In genomic region chr9:27671591-27671990, GRCh38 we compare ENCODE assay signal across 16 cellular contexts.
DNase-seq lines count a peak whose midpoint lies in the region; ATAC-seq, FAIRE-seq and TF ChIP-seq lines count a peak whose summit lies in the region.
"Had no signal": no experiment of that assay in that cellular context is flagged by ENCODE, and none has a peak within 500 bp of the region (broad histone marks: within the 10 kb centered on the region; RNA-seq: fewer than 3 reads in every experiment).

No MANE protein-coding gene starts in this region.

- no peak overlapping the region for H3K4me2 ChIP-seq in H1 (ENCODE audit: insufficient read depth in 1 of 2, low read depth in 2 of 2, low read length in 2 of 2)
- H3K4me2 ChIP-seq: A549 had no signal

- CTCF ChIA-PET in H1 (lab: Charles Lee; ENCODE audit: partially characterized antibody) = interaction anchor here (0.5 kb wide), 1 partner anchor 52 kb away, joined by 3 read pairs; no protein-coding TSS in a partner anchor

- H3K4ac ChIP-seq in H1 (replicated peaks; ENCODE audit: insufficient read length, low read depth, low read length) = no peak overlapping the region

- TF ChIP-seq CTCF in H1 (IDR thresholded peaks at IDR 0.05; ENCODE audit: control extremely low read depth in 1 of 3, insufficient read depth in 1 of 3, low read depth in 1 of 3, low read length in 3 of 3) (no peak), nephron (IDR thresholded peaks at IDR 0.05; ENCODE audit: unreplicated experiment in 3 of 3) (no peak), upper lobe of left lung (IDR thresholded peaks at IDR 0.05) (no peak)

- DNase-seq in NCI-H82 (lab: John Stamatoyannopoulos, UW) (peak; percentile 67), H1 (ENCODE audit: low read depth in 1 of 2, low spot score in 2 of 2) (no peak), NCI-H2227 treated with DMSO at 0.1 percent for 48 hours (lab: John Stamatoyannopoulos, UW) (no peak), upper lobe of left lung (no peak)
- DNase-seq: BE2C; CD4-positive, alpha-beta memory T cell; DMS153; DMS79 treated with DMSO at 0.1 percent for 48 hours; GDM1; GOT3 had no signal

- 71% methylated on average over 5 of the region's 5 CpGs; no CpG with 5 or more reads in 1 of the 2 experiments for WGBS in H1 (ENCODE audit: extremely low coverage in 1 of 2, insufficient coverage in 1 of 2, insufficient read length in 1 of 2, insufficient replicate concordance in 2 of 2, low coverage in 1 of 2, low lambda C conversion rate in 2 of 2, missing lambda C conversion rate in 1 of 2), 2 experiments
- WGBS in upper lobe of left lung, 2 donors = 78 to 79% methylated on average over 5 of the region's 5 CpGs

- H2BK5ac ChIP-seq in H1 (ENCODE audit: low read depth, low read length) = no peak overlapping the region

- H3K79me2 ChIP-seq in H1 (ENCODE audit: control insufficient read depth in 1 of 2, insufficient read depth in 2 of 2, low read length in 2 of 2) = no peaks in the 10 kb centered on the region

- no peaks in the 10 kb centered on the region for H3K79me1 ChIP-seq in H1 (ENCODE audit: low read depth, low read length)

- H3K27ac ChIP-seq in H1 (ENCODE audit: low read depth, low read length) = no peak overlapping the region
- H3K27ac ChIP-seq in upper lobe of left lung = no peak overlapping the region
- H3K27ac ChIP-seq: A549, C4-2B had no signal

- POLR2A ChIA-PET in H1 (lab: Charles Lee; ENCODE audit: partially characterized antibody) = no interaction called here

- no peak overlapping the region for H3K9ac ChIP-seq in H1 (replicated peaks in 1 of 4; ENCODE audit: extremely low read depth in 1 of 4, low read depth in 3 of 4, low read length in 3 of 4)

- H3K4me1 Mint-ChIP-seq in nephron = peaks cover 18% of the 10 kb centered on the region
- no peaks in the 10 kb centered on the region for H3K4me1 Mint-ChIP-seq in activated T-helper 17 cell treated with anti-CD3 and anti-CD28 coated beads, Interleukin-2, amount 50 U/mL, for 72 hours
- H3K4me1 Mint-ChIP-seq: CD4-positive, alpha-beta memory T cell had no signal

- no peak overlapping the region for H2AK5ac ChIP-seq in H1 (ENCODE audit: low read depth, low read length)

- H3K4me3 ChIP-seq in H1 (ENCODE audit: extremely low read depth in 1 of 4, insufficient read depth in 2 of 4, low read depth in 3 of 4, low read length in 4 of 4) (no peak overlapping the region), upper lobe of left lung (no peak overlapping the region)
- H3K4me3 ChIP-seq: A549, HAP-1 had no signal

- TF ChIP-seq EP300 in H1 (IDR thresholded peaks at IDR 0.05; ENCODE audit: borderline replicate concordance in 1 of 2, low read depth in 2 of 2, low read length in 2 of 2) = no peak
- TF ChIP-seq EP300 in upper lobe of left lung (IDR thresholded peaks at IDR 0.05) = no peak

- peaks cover 9% of the 10 kb centered on the region for H3K27me3 Mint-ChIP-seq in nephron (ENCODE audit: low read depth)
- H3K27me3 Mint-ChIP-seq in activated T-helper 17 cell treated with anti-CD3 and anti-CD28 coated beads, Interleukin-2, amount 50 U/mL, for 72 hours = peaks cover 13% of the 10 kb centered on the region

- no peak overlapping the region for H3K14ac ChIP-seq in H1 (ENCODE audit: insufficient read length)

- no peak overlapping the region for H4K91ac ChIP-seq in H1 (replicated peaks; ENCODE audit: insufficient read length, low read length)

- no peaks in the 10 kb centered on the region for H3K23me2 ChIP-seq in H1 (ENCODE audit: low read depth, low read length)

- H3K27me3 ChIP-seq in H1 (replicated peaks in 1 of 4; ENCODE audit: control insufficient read depth in 3 of 4, extremely low read depth in 1 of 4, insufficient read depth in 3 of 4, low read length in 3 of 4) (peaks cover 0 to 7% (median 0%) of the 10 kb centered on the region in 4 experiments; a peak in 2 of 7 replicates), upper lobe of left lung (no peaks in the 10 kb centered on the region)
- H3K27me3 ChIP-seq: BE2C had no signal

- H3K56ac ChIP-seq in H1 (replicated peaks; ENCODE audit: insufficient read length, low read depth, low read length) = no peak overlapping the region

- H3K4me1 ChIP-seq in H1 (replicated peaks in 1 of 4; ENCODE audit: control insufficient read depth in 3 of 4, insufficient read depth in 4 of 4, low read length in 3 of 4) (peaks cover 0 to 3% (median 0%) of the 10 kb centered on the region in 4 experiments; a peak in 2 of 7 replicates), upper lobe of left lung (no peaks in the 10 kb centered on the region)
- H3K4me1 ChIP-seq: A549, HAP-1 had no signal

- ATAC-seq in activated T-helper 17 cell treated with anti-CD3 and anti-CD28 coated beads, Interleukin-2, amount 50 U/mL, for 72 hours (replicated peaks) = no peak
- ATAC-seq in upper lobe of left lung (ENCODE audit: low FRiP score in 2 of 2) = no peak
- ATAC-seq: A549 had no signal

- no peak overlapping the region for H4K8ac ChIP-seq in H1 (ENCODE audit: extremely low read depth, insufficient read depth, low read length)

- H2BK15ac ChIP-seq in H1 (ENCODE audit: low read length) = no peak overlapping the region

- FAIRE-seq in H1 (lab: Jason Lieb, UNC) = peak; percentile 45
- FAIRE-seq: A549, GM12892 had no signal

- H3K4me3 Mint-ChIP-seq in nephron = no peak overlapping the region
- no peak overlapping the region for H3K4me3 Mint-ChIP-seq in activated T-helper 17 cell treated with anti-CD3 and anti-CD28 coated beads, Interleukin-2, amount 50 U/mL, for 72 hours
- H3K4me3 Mint-ChIP-seq: CD4-positive, alpha-beta memory T cell had no signal

- H3K36me3 ChIP-seq in H1 (ENCODE audit: control insufficient read depth in 2 of 4, insufficient read depth in 4 of 4, low read length in 3 of 4) (no peaks in the 10 kb centered on the region), upper lobe of left lung (no peaks in the 10 kb centered on the region)
- H3K36me3 ChIP-seq: BE2C, HAP-1 had no signal

- H4K5ac ChIP-seq in H1 (ENCODE audit: insufficient read length, low read depth, low read length) = no peak overlapping the region

- H3K23ac ChIP-seq in H1 (ENCODE audit: insufficient read length) = no peak overlapping the region

- H2BK12ac ChIP-seq in H1 (ENCODE audit: low read depth, low read length) = no peak overlapping the region

- peak overlapping the region; percentile 20 to 58 (median 44) for H3K27ac Mint-ChIP-seq in nephron
- H3K27ac Mint-ChIP-seq in activated T-helper 17 cell treated with anti-CD3 and anti-CD28 coated beads, Interleukin-2, amount 50 U/mL, for 72 hours = no peak overlapping the region
- H3K27ac Mint-ChIP-seq: CD4-positive, alpha-beta memory T cell had no signal

- H3K36me3 Mint-ChIP-seq in nephron (ENCODE audit: low read depth) = no peaks in the 10 kb centered on the region
- no peaks in the 10 kb centered on the region for H3K36me3 Mint-ChIP-seq in activated T-helper 17 cell treated with anti-CD3 and anti-CD28 coated beads, Interleukin-2, amount 50 U/mL, for 72 hours (ENCODE audit: low read depth)
- H3K36me3 Mint-ChIP-seq: CD4-positive, alpha-beta memory T cell had no signal

- no peaks in the 10 kb centered on the region for H3K9me3 ChIP-seq in H1 (ENCODE audit: insufficient read depth in 2 of 2, low read depth in 1 of 2, low read length in 1 of 2)
- H3K9me3 ChIP-seq in upper lobe of left lung = no peaks in the 10 kb centered on the region
- H3K9me3 ChIP-seq: A549, BE2C, HAP-1 had no signal

- TF ChIP-seq RAD21 in H1 (IDR thresholded peaks at IDR 0.05 in 1 of 2, conservative IDR thresholded peaks at IDR 0.05 in 1 of 2; ENCODE audit: low read depth in 2 of 2, low read length in 2 of 2) = no peak

- H3K18ac ChIP-seq in H1 (ENCODE audit: extremely low read depth, low read length) = no peak overlapping the region

- H3K9me3 Mint-ChIP-seq in nephron = no peaks in the 10 kb centered on the region
- H3K9me3 Mint-ChIP-seq in activated T-helper 17 cell treated with anti-CD3 and anti-CD28 coated beads, Interleukin-2, amount 50 U/mL, for 72 hours = no peaks in the 10 kb centered on the region
- H3K9me3 Mint-ChIP-seq: CD4-positive, alpha-beta memory T cell had no signal

- no peak overlapping the region for H2BK20ac ChIP-seq in H1 (ENCODE audit: low read length)

- no peaks in the 10 kb centered on the region for H4K20me1 ChIP-seq in H1 (replicated peaks in 1 of 2; ENCODE audit: control insufficient read depth in 1 of 2, insufficient read depth in 2 of 2, low read length in 2 of 2)

- no peak overlapping the region for H2BK120ac ChIP-seq in H1 (replicated peaks; ENCODE audit: low read depth, low read length)

- no peak overlapping the region; the same call in 1 of the 2 replicates for H2AFZ ChIP-seq in H1 (ENCODE audit: low read length)

- TF ChIP-seq POLR2A in H1 (IDR thresholded peaks at IDR 0.05; ENCODE audit: control extremely low read depth in 1 of 2, low read depth in 2 of 2, low read length in 2 of 2) = no peak
- no peak for TF ChIP-seq POLR2A in upper lobe of left lung (IDR thresholded peaks at IDR 0.05)

TF ChIP-seq in H1, 55 proteins besides CTCF, POLR2A, EP300 and RAD21:
- TF ChIP-seq E2F6 (IDR thresholded peaks at IDR 0.05) (no peak), POLR2AphosphoS5 (IDR thresholded peaks at IDR 0.05; ENCODE audit: low read depth, low read length) (no peak), YY1 (IDR thresholded peaks at IDR 0.05; ENCODE audit: low read depth, low read length) (no peak)
